ENCODE assay signal across 30 cellular contexts in the genomic region with DNA sequence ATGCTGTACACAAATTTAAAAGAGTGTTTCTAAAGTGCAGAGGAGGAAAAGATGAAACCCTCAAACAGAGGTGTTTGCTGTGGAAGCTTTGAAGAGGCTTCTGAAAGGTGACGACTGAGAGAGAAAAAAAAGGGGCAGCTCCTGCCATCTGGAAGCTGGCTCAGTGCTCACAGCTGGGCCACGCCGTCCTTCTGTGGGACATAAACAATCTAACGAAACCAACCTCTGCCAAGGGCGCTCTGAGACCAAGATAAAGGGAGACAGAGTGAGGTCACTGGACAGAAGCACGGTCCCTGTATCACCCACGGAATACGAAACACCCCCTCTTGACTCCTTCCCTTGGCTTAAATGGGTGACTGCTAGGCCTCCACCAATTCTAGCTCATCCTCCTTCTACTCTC.
"Had no signal": no experiment of that assay in that cellular context is flagged by ENCODE, and none has a peak within 500 bp of the region (broad histone marks: within the 10 kb centered on the region; RNA-seq: fewer than 3 reads in every experiment).

No MANE protein-coding gene starts in this region.

- H3K4me3 Mint-ChIP-seq: activated CD4-positive, alpha-beta T cell treated with anti-CD3 and anti-CD28 coated beads, Interleukin-2, amount 10 ng/mL, durations not matched to agents 24 days and 14 days; activated CD8-positive, alpha-beta T cell treated with anti-CD3 and anti-CD28 coated beads for 36 hours; activated naive CD4-positive, alpha-beta T cell treated with anti-CD3 and anti-CD28 coated beads, Interleukin-2, amount 50 U/mL, for 24 hours; activated naive CD8-positive, alpha-beta T cell treated with anti-CD3 and anti-CD28 coated beads, Interleukin-2, amount 50 U/mL, for 24 hours; activated T-cell treated with anti-CD3 and anti-CD28 coated beads, Interleukin-2, amount 50 U/mL, for 4 hours; mesothelial cell of epicardium; naive B cell; stimulated activated effector memory CD8-positive, alpha-beta T cell treated with anti-CD3 and anti-CD28 coated beads, Interleukin-12 subunit alpha, Interleukin-12 subunit beta, amount 100 ng/mL, for 72 hours; stimulated activated naive CD8-positive, alpha-beta T cell treated with anti-CD3 and anti-CD28 coated beads, Interleukin-15, Interleukin-2, amounts not matched to agents 100 ng/mL and 50 ng/mL, for 24 hours; T-helper 1 cell treated with Interleukin-12 subunit alpha and Interleukin-12 subunit beta and Interleukin-4 antibody, amounts not matched to agents 30 μg/mL and 1 μg/mL, for 36 hours had no signal

- H3K4me1 ChIP-seq: foreskin keratinocyte had no signal

- H3K27ac Mint-ChIP-seq: activated CD4-positive, alpha-beta T cell treated with anti-CD3 and anti-CD28 coated beads, Interleukin-2, amount 10 ng/mL, durations not matched to agents 24 days and 14 days; activated CD8-positive, alpha-beta T cell treated with anti-CD3 and anti-CD28 coated beads for 36 hours; activated naive CD4-positive, alpha-beta T cell treated with anti-CD3 and anti-CD28 coated beads, Interleukin-2, amount 50 U/mL, for 24 hours; activated naive CD8-positive, alpha-beta T cell treated with anti-CD3 and anti-CD28 coated beads, Interleukin-2, amount 50 U/mL, for 24 hours; activated T-helper 2 cell treated with anti-CD3 and anti-CD28 coated beads, Interferon-gamma antibody, Interleukin-2, Interleukin-4, amounts not matched to agents 10 μg/mL and 5 μg/mL and 100 μg/mL, durations not matched to agents 14 hours and 24 hours and 36 hours; mesothelial cell of epicardium; naive B cell; stimulated activated effector memory CD8-positive, alpha-beta T cell treated with anti-CD3 and anti-CD28 coated beads, Interleukin-12 subunit alpha, Interleukin-12 subunit beta, amount 100 ng/mL, for 72 hours; stimulated activated naive CD8-positive, alpha-beta T cell treated with anti-CD3 and anti-CD28 coated beads, Interleukin-15, Interleukin-2, amounts not matched to agents 100 ng/mL and 50 ng/mL, for 24 hours; T-helper 1 cell treated with Interleukin-12 subunit alpha and Interleukin-12 subunit beta and Interleukin-4 antibody, amounts not matched to agents 30 μg/mL and 1 μg/mL, for 36 hours had no signal

- H3K36me3 ChIP-seq: left lung, thoracic aorta, WERI-Rb-1 had no signal

- H3K36me3 Mint-ChIP-seq: mesothelial cell of epicardium; naive B cell; stimulated activated effector memory CD8-positive, alpha-beta T cell treated with anti-CD3 and anti-CD28 coated beads, Interleukin-12 subunit alpha, Interleukin-12 subunit beta, amount 100 ng/mL, for 72 hours had no signal

- H3K27ac ChIP-seq: foreskin keratinocyte, left lung, skin epidermis, thoracic aorta, WERI-Rb-1 had no signal

- H3K4me3 ChIP-seq: left lung, skin epidermis, thoracic aorta had no signal

- H3K4me1 Mint-ChIP-seq: activated naive CD4-positive, alpha-beta T cell treated with anti-CD3 and anti-CD28 coated beads, Interleukin-2, amount 50 U/mL, for 24 hours had no signal

- H3K9me3 Mint-ChIP-seq: activated CD4-positive, alpha-beta T cell treated with anti-CD3 and anti-CD28 coated beads, Interleukin-2, amount 10 ng/mL, durations not matched to agents 24 days and 14 days; activated CD8-positive, alpha-beta T cell treated with anti-CD3 and anti-CD28 coated beads for 36 hours; activated naive CD4-positive, alpha-beta T cell treated with anti-CD3 and anti-CD28 coated beads, Interleukin-2, amount 50 U/mL, for 24 hours; activated naive CD8-positive, alpha-beta T cell treated with anti-CD3 and anti-CD28 coated beads, Interleukin-2, amount 50 U/mL, for 24 hours; activated T-cell treated with anti-CD3 and anti-CD28 coated beads, Interleukin-2, amount 50 U/mL, for 4 hours; activated T-helper 2 cell treated with anti-CD3 and anti-CD28 coated beads, Interferon-gamma antibody, Interleukin-2, Interleukin-4, amounts not matched to agents 10 μg/mL and 5 μg/mL and 100 μg/mL, durations not matched to agents 14 hours and 24 hours and 36 hours; stimulated activated effector memory CD8-positive, alpha-beta T cell treated with anti-CD3 and anti-CD28 coated beads, Interleukin-12 subunit alpha, Interleukin-12 subunit beta, amount 100 ng/mL, for 72 hours; stimulated activated naive CD8-positive, alpha-beta T cell treated with anti-CD3 and anti-CD28 coated beads, Interleukin-15, Interleukin-2, amounts not matched to agents 100 ng/mL and 50 ng/mL, for 24 hours; T-helper 1 cell treated with Interleukin-12 subunit alpha and Interleukin-12 subunit beta and Interleukin-4 antibody, amounts not matched to agents 30 μg/mL and 1 μg/mL, for 36 hours had no signal

- H3K9me3 ChIP-seq: left lung, thoracic aorta had no signal

- FAIRE-seq: endothelial cell of umbilical vein, TTC549, urothelium cell line had no signal

- ATAC-seq: activated CD4-positive, CD25-positive, alpha-beta regulatory T cell treated with anti-CD3 and anti-CD28 coated beads, Interleukin-2, amount 50 U/mL, for 24 hours; activated CD8-positive, alpha-beta T cell treated with anti-CD3 and anti-CD28 coated beads for 36 hours; activated naive CD8-positive, alpha-beta T cell treated with anti-CD3 and anti-CD28 coated beads, Interleukin-2, amount 50 U/mL, for 24 hours; activated T-cell treated with anti-CD3 and anti-CD28 coated beads, Interleukin-2, amount 50 U/mL, for 4 hours; foreskin keratinocyte; sciatic nerve; stimulated activated effector memory CD8-positive, alpha-beta T cell treated with anti-CD3 and anti-CD28 coated beads, Interleukin-12 subunit alpha, Interleukin-12 subunit beta, amount 100 ng/mL, for 72 hours had no signal

- DNase-seq: activated CD4-positive, alpha-beta T cell treated with anti-CD3 and anti-CD28 coated beads, Interleukin-2, amount 10 ng/mL, durations not matched to agents 24 days and 14 days; activated CD8-positive, alpha-beta T cell treated with anti-CD3 and anti-CD28 coated beads for 36 hours; activated naive CD8-positive, alpha-beta T cell treated with anti-CD3 and anti-CD28 coated beads, Interleukin-2, amount 50 U/mL, for 24 hours; activated T-cell treated with anti-CD3 and anti-CD28 coated beads, Interleukin-2, amount 50 U/mL, for 4 hours; amygdala; central memory CD4-positive, alpha-beta T cell; foreskin keratinocyte; kidney glomerular epithelial cell; left lung; mammary epithelial cell; naive B cell; occipital lobe; posterior cingulate gyrus; stimulated activated CD4-positive, alpha-beta T cell treated with anti-CD3 and anti-CD28 coated beads, Interleukin-4, amount 100 ng/mL, for 24 hours; T-helper 9 cell; trophoblast cell; WERI-Rb-1 had no signal
